ENCODE assay signal across 26 cellular contexts in genomic region chr20:32846852-32847251, GRCh38. TPM values are rescaled to one million over a fixed set of nuclear protein-coding genes. Genes with fewer than 3 reads are reported as not detected.
A peak's percentile ranks its signal among the peaks of the same experiment; 100 is the strongest.
DNase-seq lines count a peak whose midpoint lies in the region; ATAC-seq, FAIRE-seq and TF ChIP-seq lines count a peak whose summit lies in the region.
"Had no signal": no experiment of that assay in that cellular context is flagged by ENCODE, and none has a peak within 500 bp of the region (broad histone marks: within the 10 kb centered on the region; RNA-seq: fewer than 3 reads in every experiment).

No MANE protein-coding gene starts in this region.

- H3K27ac Mint-ChIP-seq in T-helper 17 cell: peak overlapping the region; percentile 45

- H3K9me1 ChIP-seq in keratinocyte (ENCODE audit: control insufficient read depth, extremely low read depth, insufficient read depth, low read length): no peaks in the 10 kb centered on the region

- intact Hi-C loops in HepG2 (cut with micrococcal nuclease; ENCODE audit: unreplicated experiment): no loop called here
- intact Hi-C loops in right lobe of liver (cut with DNase I): no loop called here

- H3K27me3 ChIP-seq in HepG2 (ENCODE audit: control insufficient read depth in 1 of 2, insufficient read depth in 2 of 2, low read length in 2 of 2): no peaks in the 10 kb centered on the region
- H3K27me3 ChIP-seq in right lobe of liver: no peaks in the 10 kb centered on the region
- no peaks in the 10 kb centered on the region for H3K27me3 ChIP-seq in keratinocyte (ENCODE audit: control insufficient read depth, extremely low read depth, insufficient read depth, low read length)
- H3K27me3 ChIP-seq: SJCRH30 had no signal

- no peaks in the 10 kb centered on the region for H3K27me3 Mint-ChIP-seq in T-helper 17 cell
- H3K27me3 Mint-ChIP-seq: CD4-positive, CD25-positive, alpha-beta regulatory T cell had no signal

- no peak for FAIRE-seq in HepG2 (lab: Jason Lieb, UNC)
- no peak for FAIRE-seq in keratinocyte (lab: Jason Lieb, UNC)
- FAIRE-seq: GM12892, GM18507, RCC 7860 had no signal

- dilution Hi-C loops in keratinocyte (cut with MboI; ENCODE audit: extremely low pct_ligation_motif_present, low sequenced_read_pairs): no loop called here

- no peak for ATAC-seq in HepG2
- ATAC-seq in right lobe of liver: no peak
- ATAC-seq in T-helper 17 cell: no peak

- TF ChIP-seq EP300 in HepG2 (IDR thresholded peaks at IDR 0.05; ENCODE audit: low read depth in 2 of 2, low read length in 2 of 2): no peak
- TF ChIP-seq EP300 in HepG2 (CRISPR knock-in tag; IDR thresholded peaks at IDR 0.05; ENCODE audit: borderline replicate concordance): no peak

- TF ChIP-seq CTCF in HepG2 (CRISPR knock-in tag; IDR thresholded peaks at IDR 0.05) (no peak), right lobe of liver (IDR thresholded peaks at IDR 0.05) (no peak), keratinocyte (optimal IDR thresholded peaks at IDR 0.05 in 1 of 3, IDR thresholded peaks at IDR 0.05 in 1 of 3, conservative IDR thresholded peaks at IDR 0.05 in 1 of 3; ENCODE audit: extremely low read depth in 1 of 3, insufficient read depth in 2 of 3, low read length in 3 of 3) (no peak)

- peaks cover 20% of the 10 kb centered on the region for H3K79me2 ChIP-seq in HepG2 (ENCODE audit: insufficient read depth, low read length)
- H3K79me2 ChIP-seq in keratinocyte (ENCODE audit: control insufficient read depth, insufficient read depth, low read length): peaks cover 26% of the 10 kb centered on the region

- no peaks in the 10 kb centered on the region for H3K9me3 ChIP-seq in HepG2 (ENCODE audit: low read length)
- H3K9me3 ChIP-seq in right lobe of liver: no peaks in the 10 kb centered on the region
- H3K9me3 ChIP-seq in T-helper 17 cell (ENCODE audit: control insufficient read depth, low read length, poor library complexity, severe bottlenecking): no peaks in the 10 kb centered on the region
- no peaks in the 10 kb centered on the region for H3K9me3 ChIP-seq in keratinocyte (ENCODE audit: control insufficient read depth, low read depth, low read length)
- H3K9me3 ChIP-seq: Caco-2 had no signal

- H3K4me3 ChIP-seq in HepG2 (replicated peaks in 1 of 3; ENCODE audit: insufficient read depth in 1 of 3, low read depth in 2 of 3, low read length in 3 of 3) (no peak overlapping the region), right lobe of liver (no peak overlapping the region), keratinocyte (ENCODE audit: control insufficient read depth in 2 of 3, extremely low read depth in 1 of 3, insufficient read depth in 2 of 3, low read depth in 1 of 3, low read length in 3 of 3) (no peak overlapping the region)
- H3K4me3 ChIP-seq: SJCRH30 had no signal

- POLR2A ChIA-PET in HepG2 (lab: Yijun Ruan, JAX): no interaction called here

- H3K9ac ChIP-seq in HepG2 (ENCODE audit: insufficient read depth, low read depth, low read length) (no peak overlapping the region), keratinocyte (ENCODE audit: control insufficient read depth, extremely low read depth, insufficient read depth, low read length) (no peak overlapping the region)
- H3K9ac ChIP-seq: KMS-11 had no signal

- no peak for TF ChIP-seq RAD21 in HepG2 (CRISPR knock-in tag; IDR thresholded peaks at IDR 0.05)

- H3K36me3 ChIP-seq in HepG2 (replicated peaks in 1 of 2; ENCODE audit: control insufficient read depth in 1 of 2, insufficient read depth in 2 of 2, low read length in 2 of 2) (peaks cover 43 to 83% of the 10 kb centered on the region in 2 experiments), right lobe of liver (peaks cover 5 to 60% (median 18%) of the 10 kb centered on the region in 4 donors), keratinocyte (ENCODE audit: control insufficient read depth in 2 of 2, extremely low read depth in 1 of 2, insufficient read depth in 2 of 2, low read length in 2 of 2) (peaks cover 10 to 24% of the 10 kb centered on the region in 2 experiments)

- H3K4me1 Mint-ChIP-seq in T-helper 17 cell: peaks cover 12% of the 10 kb centered on the region

- CTCF ChIA-PET in HepG2 (lab: Yijun Ruan, JAX; ENCODE audit: low intra/inter-chr PET ratio, low total read pairs): no interaction called here

- in situ Hi-C loops in HepG2 (cut with HindIII; ENCODE audit: extremely low pct_ligation_motif_present, low pct_unique_long_range_greater_than_20kb): no loop called here

- H3K27ac ChIP-seq in HepG2 (ENCODE audit: extremely low read length, insufficient read depth, low read length): no peak overlapping the region
- H3K27ac ChIP-seq in right lobe of liver: no peak overlapping the region
- peak overlapping the region; percentile 22 for H3K27ac ChIP-seq in keratinocyte (ENCODE audit: control insufficient read depth, insufficient read depth, low read length)
- H3K27ac ChIP-seq: KMS-11, SJCRH30 had no signal

- H3K4me2 ChIP-seq in HepG2 (ENCODE audit: low read depth, low read length) (no peak overlapping the region), keratinocyte (ENCODE audit: control insufficient read depth, extremely low read depth, insufficient read depth, low read depth, low read length) (no peak overlapping the region)
- H3K4me2 ChIP-seq: KMS-11 had no signal

- no TSS peak for BruUV-seq in HepG2 (replicated peaks; lab: Mats Ljungman, UMichigan)

- WGBS in HepG2 (ENCODE audit: low lambda C conversion rate): 96% methylated on average over 5 of the region's 5 CpGs
- WGBS in right lobe of liver (ENCODE audit: insufficient coverage, low coverage, low lambda C conversion rate, missing lambda C conversion rate): 95% methylated on average over 3 of the region's 5 CpGs

- H3K36me3 Mint-ChIP-seq in T-helper 17 cell (ENCODE audit: low read depth): peaks cover 19% of the 10 kb centered on the region

- H3K4me1 ChIP-seq in HepG2 (ENCODE audit: insufficient read depth, low read length) (peaks cover 9% of the 10 kb centered on the region), right lobe of liver (no peaks in the 10 kb centered on the region), keratinocyte (ENCODE audit: control insufficient read depth, extremely low read depth, insufficient read depth, low read length) (peaks cover 22% of the 10 kb centered on the region)
- H3K4me1 ChIP-seq: Caco-2, SJCRH30 had no signal

- H4K20me1 ChIP-seq in HepG2 (ENCODE audit: insufficient read depth, low read length) (peaks cover 12% of the 10 kb centered on the region), keratinocyte (ENCODE audit: control insufficient read depth, extremely low read depth, insufficient read depth, low read length) (peaks cover 5% of the 10 kb centered on the region)

- H2AFZ ChIP-seq in HepG2 (ENCODE audit: low read length) (no peak overlapping the region), keratinocyte (ENCODE audit: control insufficient read depth, low read length) (no peak overlapping the region)

- TF ChIP-seq POLR2A in HepG2 (IDR thresholded peaks at IDR 0.05; ENCODE audit: insufficient read depth in 1 of 2, low read depth in 2 of 2, low read length in 2 of 2) (no peak), right lobe of liver (IDR thresholded peaks at IDR 0.05) (no peak)

- no peak overlapping the region for H3K4me3 Mint-ChIP-seq in T-helper 17 cell
- H3K4me3 Mint-ChIP-seq: CD4-positive, CD25-positive, alpha-beta regulatory T cell had no signal

- DNase-seq in HepG2 (ENCODE audit: low spot score): no peak
- no peak for DNase-seq in right lobe of liver
- DNase-seq in T-helper 17 cell: no peak
- no peak for DNase-seq in keratinocyte (ENCODE audit: low read depth, low spot score)
- no peak for DNase-seq in Kasumi-1 (lab: John Stamatoyannopoulos, UW)
- no peak for DNase-seq in stimulated activated CD4-positive, alpha-beta T cell treated with anti-CD3 and anti-CD28 coated beads, Interleukin-4, amount 100 ng/mL, for 1 hour
- DNase-seq in NCI-H2081 treated with DMSO at 0.1 percent for 48 hours (lab: John Stamatoyannopoulos, UW): no peak
- DNase-seq: Caco-2; CD4-positive, CD25-positive, alpha-beta regulatory T cell; DMS153; GOT3; HCEC 1CT; MV-4-11; NCI-H1417; NCI-H1694 treated with DMSO at 0.1 percent for 48 hours; NCI-H446 treated with DMSO at 0.1 percent for 48 hours; NCI-H526 treated with DMSO at 0.1 percent for 48 hours; OCI-M1; SJCRH30 had no signal

RNA-seq across cellular contexts. Expression of gene EFCAB8, which starts 11.9 kb away (rescaled TPM):
- 0.22 TPM in 1 of 2 replicates, not detected in the other for total RNA-seq in HepG2 (2016; rRNA removed; fragmentation: Illumina TruSeq; extraction: Trizol)
- 0.10 TPM in 1 of 2 replicates, not detected in the other for total RNA-seq in HepG2 (2016; cell fraction: cytosol; rRNA removed; fragmentation: Illumina TruSeq; extraction: Trizol; ENCODE audit: low read depth)
- total RNA-seq in HepG2 (2016; cell fraction: insoluble cytoplasmic fraction; rRNA removed; fragmentation: Illumina TruSeq; extraction: Trizol): not detected in 2 replicates
- not detected in 2 replicates for total RNA-seq in HepG2 (2016; cell fraction: membrane; rRNA removed; fragmentation: Illumina TruSeq; extraction: Trizol)
- total RNA-seq in HepG2 (2016; cell fraction: nucleus; rRNA removed; fragmentation: Illumina TruSeq; extraction: Trizol): 0.72 TPM in 1 of 2 replicates, not detected in the other
- polyA plus RNA-seq in HepG2 (2011; rRNA removed): 0.15 TPM in 1 of 2 replicates, not detected in the other
- not detected in 2 replicates for polyA plus RNA-seq in HepG2 (2011; cell fraction: cytosol; rRNA removed)
- polyA plus RNA-seq in HepG2 (2011; cell fraction: nucleus; rRNA removed): 0.31 and 1.2 TPM in 2 replicates
- polyA plus RNA-seq in HepG2 (2012): not detected in 2 replicates
- not detected in 2 replicates for polyA plus RNA-seq in HepG2 (2016; cell fraction: cytosol; fragmentation: Illumina TruSeq; extraction: Trizol; ENCODE audit: low read depth)
- polyA plus RNA-seq in HepG2 (2016; cell fraction: insoluble cytoplasmic fraction; fragmentation: Illumina TruSeq; extraction: Trizol; ENCODE audit: low read depth): not detected in 2 replicates
- not detected in 2 replicates for polyA plus RNA-seq in HepG2 (2016; cell fraction: membrane; fragmentation: Illumina TruSeq; extraction: Trizol; ENCODE audit: low read depth)
- polyA plus RNA-seq in HepG2 (2016; cell fraction: nucleus; fragmentation: Illumina TruSeq; extraction: Trizol; ENCODE audit: insufficient read depth, low read depth): 0.62 and 0.75 TPM in 2 replicates
- polyA minus RNA-seq in HepG2 (2011; rRNA and poly(A)+ RNA removed; ENCODE audit: low replicate concordance): not detected in 2 replicates
- not detected in 2 replicates for polyA minus RNA-seq in HepG2 (2011; cell fraction: cytosol; rRNA and poly(A)+ RNA removed)
- polyA minus RNA-seq in HepG2 (2011; cell fraction: nucleus; rRNA and poly(A)+ RNA removed): not detected in 2 replicates
- under 1 TPM in 4 of 6 experiments, not detected in 2; 0.17 to 0.22 (median 0.20) TPM for total RNA-seq in right lobe of liver
- total RNA-seq in T-helper 17 cell: 1 to 10 TPM in 1 of 2 donors, under 1 TPM in 1; 0.32 to 1.8 TPM
- 0.02 to 0.18 TPM (median 0.03 TPM) in 3 replicates for polyA plus RNA-seq in keratinocyte
- 0.09 TPM for polyA plus RNA-seq in keratinocyte (2011; ENCODE audit: low read depth)
- polyA plus RNA-seq in keratinocyte (2011; cell fraction: cytosol; rRNA removed): not detected in 2 replicates
- polyA plus RNA-seq in keratinocyte (2011; cell fraction: nucleus; rRNA removed): 0.56 and 0.75 TPM in 2 replicates
- 0.10 and 0.44 TPM in 2 replicates for polyA plus RNA-seq in keratinocyte (2012; ENCODE audit: low replicate concordance)
- polyA minus RNA-seq in keratinocyte: 0.13 to 0.58 TPM in 2 of 3 replicates, not detected in the other
- polyA minus RNA-seq in keratinocyte (2011; cell fraction: cytosol; rRNA and poly(A)+ RNA removed): not detected
- 0.42 and 3.3 TPM in 2 replicates for polyA minus RNA-seq in keratinocyte (2011; cell fraction: nucleus; rRNA and poly(A)+ RNA removed)
- total RNA-seq: A673, HT1080 had no signal
- polyA plus RNA-seq: BJ; CD4-positive, CD25-positive, alpha-beta regulatory T cell had no signal

RNA-seq across cellular contexts. Expression of gene MAPRE1, which starts 27.1 kb away (rescaled TPM):
- 190 and 342 TPM in 2 replicates for total RNA-seq in HepG2 (2016; rRNA removed; fragmentation: Illumina TruSeq; extraction: Trizol)
- total RNA-seq in HepG2 (2016; cell fraction: cytosol; rRNA removed; fragmentation: Illumina TruSeq; extraction: Trizol; ENCODE audit: low read depth): 23.7 and 27.2 TPM in 2 replicates
- 187 and 334 TPM in 2 replicates for total RNA-seq in HepG2 (2016; cell fraction: insoluble cytoplasmic fraction; rRNA removed; fragmentation: Illumina TruSeq; extraction: Trizol)
- total RNA-seq in HepG2 (2016; cell fraction: membrane; rRNA removed; fragmentation: Illumina TruSeq; extraction: Trizol): 91.1 and 97.7 TPM in 2 replicates
- total RNA-seq in HepG2 (2016; cell fraction: nucleus; rRNA removed; fragmentation: Illumina TruSeq; extraction: Trizol): 103 and 108 TPM in 2 replicates
- 62.1 and 76.0 TPM in 2 replicates for polyA plus RNA-seq in HepG2 (2011; rRNA removed)
- polyA plus RNA-seq in HepG2 (2011; cell fraction: cytosol; rRNA removed): 51.6 and 80.9 TPM in 2 replicates
- 20.7 and 30.2 TPM in 2 replicates for polyA plus RNA-seq in HepG2 (2011; cell fraction: nucleus; rRNA removed)
- polyA plus RNA-seq in HepG2 (2012): 141 and 152 TPM in 2 replicates
- polyA plus RNA-seq in HepG2 (2016; cell fraction: cytosol; fragmentation: Illumina TruSeq; extraction: Trizol; ENCODE audit: low read depth): 28.5 and 29.5 TPM in 2 replicates
- 374 and 399 TPM in 2 replicates for polyA plus RNA-seq in HepG2 (2016; cell fraction: insoluble cytoplasmic fraction; fragmentation: Illumina TruSeq; extraction: Trizol; ENCODE audit: low read depth)
- polyA plus RNA-seq in HepG2 (2016; cell fraction: membrane; fragmentation: Illumina TruSeq; extraction: Trizol; ENCODE audit: low read depth): 73.8 and 81.9 TPM in 2 replicates
- 134 and 143 TPM in 2 replicates for polyA plus RNA-seq in HepG2 (2016; cell fraction: nucleus; fragmentation: Illumina TruSeq; extraction: Trizol; ENCODE audit: insufficient read depth, low read depth)
- 44.6 and 56.4 TPM in 2 replicates for polyA minus RNA-seq in HepG2 (2011; rRNA and poly(A)+ RNA removed; ENCODE audit: low replicate concordance)
- 59.3 and 68.8 TPM in 2 replicates for polyA minus RNA-seq in HepG2 (2011; cell fraction: cytosol; rRNA and poly(A)+ RNA removed)
- 42.7 and 48.6 TPM in 2 replicates for polyA minus RNA-seq in HepG2 (2011; cell fraction: nucleus; rRNA and poly(A)+ RNA removed)
- 10 to 100 TPM in 5 of 6 experiments, 1 to 10 TPM in 1; 7.9 to 26.8 (median 16.1) TPM for total RNA-seq in right lobe of liver
- total RNA-seq in T-helper 17 cell: 100 to 1,000 TPM; 105 to 134 TPM
- 72.7 to 115 TPM (median 111 TPM) in 3 replicates for polyA plus RNA-seq in keratinocyte
- polyA plus RNA-seq in keratinocyte (2011; ENCODE audit: low read depth): 95.0 TPM
- 85.0 and 123 TPM in 2 replicates for polyA plus RNA-seq in keratinocyte (2011; cell fraction: cytosol; rRNA removed)
- 64.6 and 81.8 TPM in 2 replicates for polyA plus RNA-seq in keratinocyte (2011; cell fraction: nucleus; rRNA removed)
- 90.6 and 108 TPM in 2 replicates for polyA plus RNA-seq in keratinocyte (2012; ENCODE audit: low replicate concordance)
- 30.3 to 95.2 TPM (median 62.5 TPM) in 3 replicates for polyA minus RNA-seq in keratinocyte
- polyA minus RNA-seq in keratinocyte (2011; cell fraction: cytosol; rRNA and poly(A)+ RNA removed): 60.6 TPM
- polyA minus RNA-seq in keratinocyte (2011; cell fraction: nucleus; rRNA and poly(A)+ RNA removed): 31.0 and 59.3 TPM in 2 replicates
